Comparison of ENCODE assay signal across 24 cellular contexts in the genomic region with DNA sequence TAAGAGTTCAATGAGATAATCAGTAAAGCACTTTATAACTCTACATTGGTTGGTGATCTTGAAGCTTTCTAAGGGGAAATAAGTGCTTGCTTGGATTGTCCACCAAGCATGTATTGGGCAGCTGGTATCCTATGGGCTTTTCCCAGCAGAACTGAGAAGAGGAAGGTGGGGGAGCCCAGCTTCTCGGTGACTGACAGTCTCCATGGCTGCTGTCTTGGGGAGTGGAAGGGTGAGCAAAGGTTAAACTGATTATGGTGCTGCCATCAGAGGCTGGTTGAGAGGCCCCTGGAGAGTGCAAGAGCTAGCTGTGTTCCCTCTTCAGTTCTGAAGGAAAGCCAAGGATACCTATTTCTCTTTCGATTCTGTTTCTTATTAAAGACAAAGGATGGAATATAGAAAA. TPM values are rescaled to one million over a fixed set of nuclear protein-coding genes. Genes with fewer than 3 reads are reported as not detected.
"Had no signal": no experiment of that assay in that cellular context is flagged by ENCODE, and none has a peak within 500 bp of the region (broad histone marks: within the 10 kb centered on the region; RNA-seq: fewer than 3 reads in every experiment).

No MANE protein-coding gene starts in this region.

- H3K27ac Mint-ChIP-seq: activated naive CD4-positive, alpha-beta T cell treated with anti-CD3 and anti-CD28 coated beads, Interleukin-2, amount 10 ng/mL, durations not matched to agents 7 days and 5 days; activated T-helper 1 cell treated with anti-CD3 and anti-CD28 coated beads, Interleukin-12 subunit alpha, Interleukin-12 subunit beta, Interleukin-2, Interleukin-4 antibody, amounts not matched to agents 30 ng/mL and 10 ng/mL and 1 ng/mL, durations not matched to agents 14 hours and 24 hours and 36 hours; stimulated activated naive CD8-positive, alpha-beta T cell treated with anti-CD3 and anti-CD28 coated beads, Interleukin-15, Interleukin-2, amounts not matched to agents 100 ng/mL and 50 ng/mL, for 24 hours had no signal

- FAIRE-seq: astrocyte, endometrium, frontal cortex had no signal

- H3K36me3 Mint-ChIP-seq: activated naive CD4-positive, alpha-beta T cell treated with anti-CD3 and anti-CD28 coated beads, Interleukin-2, amount 10 ng/mL, durations not matched to agents 7 days and 5 days had no signal

- H3K4me3 Mint-ChIP-seq: activated naive CD4-positive, alpha-beta T cell treated with anti-CD3 and anti-CD28 coated beads, Interleukin-2, amount 10 ng/mL, durations not matched to agents 7 days and 5 days; activated T-helper 1 cell treated with anti-CD3 and anti-CD28 coated beads, Interleukin-12 subunit alpha, Interleukin-12 subunit beta, Interleukin-2, Interleukin-4 antibody, amounts not matched to agents 30 ng/mL and 10 ng/mL and 1 ng/mL, durations not matched to agents 14 hours and 24 hours and 36 hours; stimulated activated naive CD8-positive, alpha-beta T cell treated with anti-CD3 and anti-CD28 coated beads, Interleukin-15, Interleukin-2, amounts not matched to agents 100 ng/mL and 50 ng/mL, for 24 hours had no signal

- H3K27ac ChIP-seq: upper lobe of left lung had no signal

- H3K4me1 Mint-ChIP-seq: activated naive CD4-positive, alpha-beta T cell treated with anti-CD3 and anti-CD28 coated beads, Interleukin-2, amount 10 ng/mL, durations not matched to agents 7 days and 5 days had no signal

- DNase-seq: activated CD4-positive, alpha-beta T cell treated with anti-CD3 and anti-CD28 coated beads for 4 hours; activated CD4-positive, alpha-beta T cell treated with anti-CD3 and anti-CD28 coated beads, Interleukin-2, amount 50 U/mL, for 4 hours; activated effector memory CD4-positive, alpha-beta T cell treated with anti-CD3 and anti-CD28 coated beads, Interleukin-2, amount 50 U/mL, for 16 hours; activated naive CD4-positive, alpha-beta T cell treated with anti-CD3 and anti-CD28 coated beads, Interleukin-2, amount 10 ng/mL, durations not matched to agents 7 days and 5 days; activated T-cell treated with anti-CD3 and anti-CD28 coated beads, Interleukin-2, amount 50 U/mL, for 1 hour; amniotic stem cell; caudate nucleus; dermis blood vessel endothelial cell; effector CD4-positive, alpha-beta T cell; hippocampal formation; left cardiac atrium; left ventricle myocardium superior; nucleus accumbens; right cardiac atrium; stimulated activated CD4-positive, alpha-beta T cell treated with anti-CD3 and anti-CD28 coated beads, Interleukin-2, amount 100 ng/mL, for 48 hours; substantia nigra; upper lobe of left lung had no signal

- H3K9me3 ChIP-seq: upper lobe of left lung, vagina had no signal

- H3K27me3 Mint-ChIP-seq: stimulated activated naive CD8-positive, alpha-beta T cell treated with anti-CD3 and anti-CD28 coated beads, Interleukin-15, Interleukin-2, amounts not matched to agents 100 ng/mL and 50 ng/mL, for 24 hours had no signal

- H3K36me3 ChIP-seq: upper lobe of left lung, vagina had no signal

- H3K27me3 ChIP-seq: upper lobe of left lung, vagina had no signal

- H3K4me3 ChIP-seq: upper lobe of left lung, vagina had no signal

- ATAC-seq: left cardiac atrium, left ventricle myocardium superior, right cardiac atrium had no signal

- H3K9me3 Mint-ChIP-seq: activated naive CD4-positive, alpha-beta T cell treated with anti-CD3 and anti-CD28 coated beads, Interleukin-2, amount 10 ng/mL, durations not matched to agents 7 days and 5 days; stimulated activated naive CD8-positive, alpha-beta T cell treated with anti-CD3 and anti-CD28 coated beads, Interleukin-15, Interleukin-2, amounts not matched to agents 100 ng/mL and 50 ng/mL, for 24 hours had no signal

RNA-seq across cellular contexts. Expression of gene ADTRP, which starts 35.5 kb away (rescaled TPM):
- total RNA-seq: left ventricle myocardium superior, vagina had no signal
- polyA plus RNA-seq: neural cell had no signal
